Comparison of ENCODE assay signal across 11 cellular contexts in the genomic region with DNA sequence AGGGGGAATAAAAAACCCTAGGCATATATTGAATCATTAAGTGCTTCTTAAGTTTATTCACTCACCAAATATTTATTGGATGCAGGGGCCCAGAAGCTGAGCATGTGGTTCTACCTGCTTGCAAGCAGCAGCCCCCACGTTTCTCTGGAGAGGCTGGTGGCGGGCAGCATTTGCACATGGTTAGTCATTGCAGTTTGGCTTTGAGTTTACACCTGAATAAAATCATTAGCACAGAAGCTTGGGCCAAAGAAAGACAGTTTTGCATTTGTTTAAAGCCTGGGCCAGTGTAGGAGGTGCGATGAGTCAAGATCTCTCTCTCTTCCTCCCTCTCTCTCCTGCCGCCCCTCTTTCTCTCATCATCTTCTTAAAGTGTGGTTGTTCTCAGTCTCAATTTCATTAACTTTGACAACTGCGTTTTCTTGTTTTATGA.
DNase-seq lines count a peak whose midpoint lies in the region; ATAC-seq, FAIRE-seq and TF ChIP-seq lines count a peak whose summit lies in the region.
"Had no signal": no experiment of that assay in that cellular context is flagged by ENCODE, and none has a peak within 500 bp of the region (broad histone marks: within the 10 kb centered on the region; RNA-seq: fewer than 3 reads in every experiment).

No MANE protein-coding gene starts in this region.

- TF ChIP-seq RAD21 in HepG2 (CRISPR knock-in tag; IDR thresholded peaks at IDR 0.05), result no peak

- POLR2A ChIA-PET in HepG2 (lab: Yijun Ruan, JAX), result interaction anchor here (0.6 kb wide), 1 partner anchor 9 kb away, joined by 3 read pairs; no protein-coding TSS in a partner anchor

- no peak overlapping the region for H3K4me2 ChIP-seq in HepG2 (ENCODE audit: low read depth, low read length)
- peak overlapping the region; percentile 12 for H3K4me2 ChIP-seq in osteoblast (ENCODE audit: insufficient read depth, low read length)
- H3K4me2 ChIP-seq: smooth muscle cell had no signal

- no peaks in the 10 kb centered on the region for H3K27me3 ChIP-seq in HepG2 (ENCODE audit: control insufficient read depth in 1 of 2, insufficient read depth in 2 of 2, low read length in 2 of 2)
- H3K27me3 ChIP-seq in right lobe of liver, result no peaks in the 10 kb centered on the region
- no peaks in the 10 kb centered on the region for H3K27me3 ChIP-seq in osteoblast (ENCODE audit: insufficient read depth, low read length)
- no peaks in the 10 kb centered on the region for H3K27me3 ChIP-seq in effector memory CD4-positive, alpha-beta T cell (replicated peaks; ENCODE audit: control insufficient read depth, insufficient read depth, low read length, poor library complexity, severe bottlenecking)

- TF ChIP-seq CTCF in HepG2 (CRISPR knock-in tag; IDR thresholded peaks at IDR 0.05), result no peak
- TF ChIP-seq CTCF in right lobe of liver (IDR thresholded peaks at IDR 0.05), result no peak
- TF ChIP-seq CTCF in fibroblast of mammary gland (conservative IDR thresholded peaks at IDR 0.05; ENCODE audit: control insufficient read depth, insufficient read depth, low read depth, low read length), result no peak
- TF ChIP-seq CTCF in osteoblast (IDR thresholded peaks at IDR 0.05; ENCODE audit: extremely low read depth, low read depth, low read length), result no peak

- H3K9me3 ChIP-seq in HepG2 (ENCODE audit: low read length) (peaks cover 7% of the 10 kb centered on the region; the same call in 1 of the 2 replicates), right lobe of liver (no peaks in the 10 kb centered on the region), osteoblast (ENCODE audit: low read depth, low read length) (no peaks in the 10 kb centered on the region), T-helper 17 cell (ENCODE audit: control insufficient read depth, low read length, poor library complexity, severe bottlenecking) (no peaks in the 10 kb centered on the region)
- H3K9me3 ChIP-seq in effector memory CD4-positive, alpha-beta T cell (ENCODE audit: control insufficient read depth, low read length), result no peaks in the 10 kb centered on the region

- in situ Hi-C loops in HepG2 (cut with HindIII; ENCODE audit: extremely low pct_ligation_motif_present, low pct_unique_long_range_greater_than_20kb), result no loop called here

- H2AFZ ChIP-seq in HepG2 (ENCODE audit: low read length) (no peak overlapping the region), osteoblast (ENCODE audit: low read length) (no peak overlapping the region)

- no peaks in the 10 kb centered on the region; the same call in 1 of the 2 replicates for H4K20me1 ChIP-seq in HepG2 (ENCODE audit: insufficient read depth, low read length)
- H4K20me1 ChIP-seq in osteoblast (ENCODE audit: insufficient read depth, low read length), result peaks cover 11% of the 10 kb centered on the region

- H3K36me3 Mint-ChIP-seq in T-helper 17 cell (ENCODE audit: low read depth), result no peaks in the 10 kb centered on the region

- no peak overlapping the region for H3K27ac ChIP-seq in HepG2 (ENCODE audit: extremely low read length, insufficient read depth, low read length)
- H3K27ac ChIP-seq in right lobe of liver, result no peak overlapping the region
- H3K27ac ChIP-seq in osteoblast (ENCODE audit: low read depth, low read length), result peak overlapping the region; percentile 19
- no peak overlapping the region for H3K27ac ChIP-seq in effector memory CD4-positive, alpha-beta T cell (ENCODE audit: insufficient read depth, low read length, poor library complexity, severe bottlenecking)

- 98% methylated on average over 5 of the region's 5 CpGs for WGBS in HepG2 (ENCODE audit: low lambda C conversion rate)
- WGBS in right lobe of liver (ENCODE audit: insufficient coverage, low coverage, low lambda C conversion rate, missing lambda C conversion rate), result 83% methylated on average over 4 of the region's 5 CpGs

- TF ChIP-seq POLR2A in HepG2 (IDR thresholded peaks at IDR 0.05; ENCODE audit: insufficient read depth in 1 of 2, low read depth in 2 of 2, low read length in 2 of 2) (no peak), right lobe of liver (IDR thresholded peaks at IDR 0.05) (no peak)

- DNase-seq in HepG2 (ENCODE audit: low spot score), result no peak
- DNase-seq in right lobe of liver, result no peak
- peak; percentile 35 for DNase-seq in fibroblast of mammary gland (ENCODE audit: low read depth)
- DNase-seq in osteoblast (ENCODE audit: insufficient read length, low spot score, missing footprints), result peak; percentile 66
- DNase-seq in NCI-H2227 (lab: John Stamatoyannopoulos, UW; ENCODE audit: unreplicated experiment), result no peak
- DNase-seq in T-helper 17 cell, result no peak
- no peak for DNase-seq in effector memory CD4-positive, alpha-beta T cell
- DNase-seq: AML-193, dermis blood vessel endothelial cell had no signal

- no peak for FAIRE-seq in HepG2 (lab: Jason Lieb, UNC)

- H3K36me3 ChIP-seq in HepG2 (replicated peaks in 1 of 2; ENCODE audit: control insufficient read depth in 1 of 2, insufficient read depth in 2 of 2, low read length in 2 of 2) (peaks cover 47 to 88% of the 10 kb centered on the region in 2 experiments), right lobe of liver (peaks cover 0 to 7% (median 3%) of the 10 kb centered on the region in 4 donors), osteoblast (ENCODE audit: insufficient read depth, low read length) (peaks cover 2% of the 10 kb centered on the region)
- H3K36me3 ChIP-seq in effector memory CD4-positive, alpha-beta T cell (ENCODE audit: control insufficient read depth, insufficient read depth, low read length), result no peaks in the 10 kb centered on the region

- no peak overlapping the region for H3K27ac Mint-ChIP-seq in T-helper 17 cell

- no TSS peak for BruUV-seq in HepG2 (replicated peaks; lab: Mats Ljungman, UMichigan)

- TF ChIP-seq EP300 in HepG2 (IDR thresholded peaks at IDR 0.05; ENCODE audit: low read depth in 2 of 2, low read length in 2 of 2), result no peak
- no peak for TF ChIP-seq EP300 in HepG2 (CRISPR knock-in tag; IDR thresholded peaks at IDR 0.05; ENCODE audit: borderline replicate concordance)

- intact Hi-C loops in HepG2 (cut with micrococcal nuclease; ENCODE audit: unreplicated experiment) (no loop called here), right lobe of liver (cut with DNase I) (no loop called here)

- H3K4me1 ChIP-seq in HepG2 (ENCODE audit: insufficient read depth, low read length) (peaks cover 58% of the 10 kb centered on the region), right lobe of liver (peaks cover 0 to 22% (median 0%) of the 10 kb centered on the region in 4 donors), osteoblast (ENCODE audit: insufficient read depth, low read length) (peaks cover 21% of the 10 kb centered on the region)
- no peaks in the 10 kb centered on the region for H3K4me1 ChIP-seq in effector memory CD4-positive, alpha-beta T cell (ENCODE audit: control insufficient read depth, insufficient read depth, low read length, poor library complexity, severe bottlenecking)

- peaks cover 94% of the 10 kb centered on the region for H3K79me2 ChIP-seq in HepG2 (ENCODE audit: insufficient read depth, low read length)
- peaks cover 4% of the 10 kb centered on the region for H3K79me2 ChIP-seq in osteoblast (ENCODE audit: insufficient read depth, low read length)

- ATAC-seq in HepG2, result no peak
- ATAC-seq in right lobe of liver, result no peak
- no peak for ATAC-seq in GM21367 (IDR thresholded peaks at IDR 0.05; ENCODE audit: unreplicated experiment)
- ATAC-seq in T-helper 17 cell, result no peak

- no peaks in the 10 kb centered on the region for H3K4me1 Mint-ChIP-seq in T-helper 17 cell

- CTCF ChIA-PET in HepG2 (lab: Yijun Ruan, JAX; ENCODE audit: low intra/inter-chr PET ratio, low total read pairs), result no interaction called here

- H3K27me3 Mint-ChIP-seq in T-helper 17 cell, result no peaks in the 10 kb centered on the region

- H3K4me3 Mint-ChIP-seq in T-helper 17 cell, result no peak overlapping the region

- no peak overlapping the region for H3K4me3 ChIP-seq in HepG2 (replicated peaks in 1 of 3; ENCODE audit: insufficient read depth in 1 of 3, low read depth in 2 of 3, low read length in 3 of 3)
- H3K4me3 ChIP-seq in right lobe of liver, result no peak overlapping the region
- no peak overlapping the region for H3K4me3 ChIP-seq in fibroblast of mammary gland (ENCODE audit: control insufficient read depth, low read depth, low read length)
- H3K4me3 ChIP-seq in osteoblast (ENCODE audit: insufficient read depth, low read length), result no peak overlapping the region
- no peak overlapping the region for H3K4me3 ChIP-seq in effector memory CD4-positive, alpha-beta T cell (ENCODE audit: insufficient read depth, low read depth, low read length, poor library complexity, severe bottlenecking)
- H3K4me3 ChIP-seq: smooth muscle cell had no signal

- no peak overlapping the region for H3K9ac ChIP-seq in HepG2 (ENCODE audit: insufficient read depth, low read depth, low read length)

TF ChIP-seq in HepG2, 621 proteins besides CTCF, POLR2A, EP300 and RAD21:
- no peak for TF ChIP-seq PHF20 (CRISPR knock-in tag; IDR thresholded peaks at IDR 0.05)
- TF ChIP-seq KLF12 (CRISPR knock-in tag; IDR thresholded peaks at IDR 0.05; ENCODE audit: borderline replicate concordance), result no peak
- peak; percentile 32 for TF ChIP-seq RBM22 (optimal IDR thresholded peaks at IDR 0.05; ENCODE audit: low read length)
- no peak for TF ChIP-seq SOX5 (CRISPR knock-in tag; IDR thresholded peaks at IDR 0.05; ENCODE audit: borderline replicate concordance)

Comparison
In these comparisons a context has a peak if more than half of its experiments do, and no peak if none do; other contexts are left out.
1. DNase-seq: peak in fibroblast of mammary gland (single experiment) and osteoblast (single experiment); none in HepG2 (single experiment), right lobe of liver (0 of 3), NCI-H2227 (single experiment), T-helper 17 cell (0 of 3) and effector memory CD4-positive, alpha-beta T cell (0 of 3).